ENCODE assay signal across 15 cellular contexts in the genomic region with DNA sequence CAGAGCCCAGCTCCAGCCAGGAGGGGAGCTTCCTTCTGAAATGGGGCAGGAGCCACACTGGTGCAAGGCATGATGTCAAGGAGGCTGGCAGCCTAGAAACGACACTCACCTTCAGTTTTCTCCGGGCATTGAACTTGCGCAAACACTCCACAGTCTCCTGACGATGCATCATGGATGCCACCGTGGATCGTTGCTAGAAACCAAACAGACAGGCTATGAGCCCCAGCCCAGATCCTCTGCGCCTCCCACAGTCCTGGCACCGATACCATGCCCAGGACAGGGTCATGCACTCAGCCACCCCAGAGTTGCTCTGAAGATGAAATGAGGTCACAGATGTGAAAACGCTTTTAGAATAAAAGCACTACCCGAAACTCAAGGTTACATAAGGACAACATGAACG. TPM values are rescaled to one million over a fixed set of nuclear protein-coding genes. Genes with fewer than 3 reads are reported as not detected.
DNase-seq lines count a peak whose midpoint lies in the region; ATAC-seq and TF ChIP-seq lines count a peak whose summit lies in the region.
"Had no signal": no experiment of that assay in that cellular context is flagged by ENCODE, and none has a peak within 500 bp of the region (broad histone marks: within the 10 kb centered on the region; RNA-seq: fewer than 3 reads in every experiment).

No MANE protein-coding gene starts in this region.

- DNase-seq in RWPE1 (ENCODE audit: low spot score) (no peak), neural progenitor cell (ENCODE audit: low spot score) (no peak), esophagus squamous epithelium (lab: John Stamatoyannopoulos, UW) (no peak), occipital lobe (lab: John Stamatoyannopoulos, UW) (no peak), left cardiac atrium (no peak), A172 (ENCODE audit: low spot score) (no peak)
- DNase-seq: AML-193; C1 segment of cervical spinal cord; CD4-positive, alpha-beta memory T cell; DMS79; GOT3; H9 had no signal

- H3K9me3 Mint-ChIP-seq in neural progenitor cell = no peaks in the 10 kb centered on the region
- H3K9me3 Mint-ChIP-seq: CD4-positive, alpha-beta memory T cell; H9; IgD-negative memory B cell had no signal

- H3K4me3 ChIP-seq in endocrine pancreas (ENCODE audit: control insufficient read depth, insufficient read depth, low read length) (no peak overlapping the region), neural progenitor cell (no peak overlapping the region), esophagus squamous epithelium (no peak overlapping the region)
- H3K4me3 ChIP-seq: GM12878 had no signal

- no peak for ATAC-seq in left cardiac atrium
- ATAC-seq: GM12878 had no signal

- peaks cover 7% of the 10 kb centered on the region for H3K4me1 Mint-ChIP-seq in neural progenitor cell
- H3K4me1 Mint-ChIP-seq: CD4-positive, alpha-beta memory T cell; IgD-negative memory B cell had no signal

- peaks cover 5% of the 10 kb centered on the region for H3K27me3 Mint-ChIP-seq in neural progenitor cell (ENCODE audit: insufficient read depth, low read depth)
- H3K27me3 Mint-ChIP-seq: CD4-positive, alpha-beta memory T cell; IgD-negative memory B cell had no signal

- H3K27ac ChIP-seq in RWPE1 = peak overlapping the region; percentile 39
- H3K27ac ChIP-seq in neural progenitor cell = no peak overlapping the region
- H3K27ac ChIP-seq in esophagus squamous epithelium = no peak overlapping the region

- no peak overlapping the region for H3K4me3 Mint-ChIP-seq in neural progenitor cell
- H3K4me3 Mint-ChIP-seq: CD4-positive, alpha-beta memory T cell; H9; IgD-negative memory B cell had no signal

- 86 to 93% methylated on average over 4 to 11 of the region's 11 CpGs for WGBS in esophagus squamous epithelium, 2 donors

- no peak for TF ChIP-seq CTCF in RWPE1 (conservative IDR thresholded peaks at IDR 0.05; ENCODE audit: low read depth)
- no peak for TF ChIP-seq CTCF in neural progenitor cell (IDR thresholded peaks at IDR 0.05)
- no peak for TF ChIP-seq CTCF in esophagus squamous epithelium (IDR thresholded peaks at IDR 0.05)

- no peak overlapping the region for H2AFZ ChIP-seq in neural progenitor cell (replicated peaks)

- H3K36me3 Mint-ChIP-seq in neural progenitor cell = peaks cover 21% of the 10 kb centered on the region

- POLR2A ChIA-PET in RWPE1 (lab: Yijun Ruan, JAX; ENCODE audit: low non-redundant PET) = interaction anchor here (0.5 kb wide), 1 partner anchor 247 kb away, joined by 4 read pairs; no protein-coding TSS in a partner anchor

- intact Hi-C loops in esophagus squamous epithelium (cut with DNase I) = no loop called here
- intact Hi-C loops in left cardiac atrium (cut with DNase I) = no loop called here

- no peak for TF ChIP-seq POLR2A in esophagus squamous epithelium (IDR thresholded peaks at IDR 0.05)

- no peak overlapping the region for H3K4me2 ChIP-seq in neural progenitor cell

- no peak overlapping the region for H3K27ac Mint-ChIP-seq in neural progenitor cell

- H3K9me3 ChIP-seq in endocrine pancreas (ENCODE audit: control insufficient read depth, low read length) (no peaks in the 10 kb centered on the region), neural progenitor cell (ENCODE audit: low read depth) (no peaks in the 10 kb centered on the region), esophagus squamous epithelium (no peaks in the 10 kb centered on the region)

- H3K4me1 ChIP-seq in endocrine pancreas (ENCODE audit: control insufficient read depth, insufficient read depth, low read length) (no peaks in the 10 kb centered on the region), neural progenitor cell (peaks cover 19% of the 10 kb centered on the region), esophagus squamous epithelium (peaks cover 0 to 11% (median 0%) of the 10 kb centered on the region in 3 donors)

- H3K9ac ChIP-seq in endocrine pancreas (ENCODE audit: control insufficient read depth, insufficient read depth, low read length) (peak overlapping the region; percentile 41), neural progenitor cell (peak overlapping the region; percentile 35)

- H4K20me1 ChIP-seq in neural progenitor cell (ENCODE audit: low read depth) = peaks cover 10% of the 10 kb centered on the region

- no peaks in the 10 kb centered on the region for H3K27me3 ChIP-seq in endocrine pancreas (ENCODE audit: control insufficient read depth, insufficient read depth, low read length)
- H3K27me3 ChIP-seq in neural progenitor cell = no peaks in the 10 kb centered on the region
- no peaks in the 10 kb centered on the region for H3K27me3 ChIP-seq in esophagus squamous epithelium

- H3K79me2 ChIP-seq in neural progenitor cell (ENCODE audit: low read depth) = no peaks in the 10 kb centered on the region

- CTCF ChIA-PET in RWPE1 (lab: Yijun Ruan, JAX) = interaction anchor here (0.6 to 0.7 kb wide), 3 partner anchors 77 to 381 kb away, joined by 3 to 4 read pairs (median 3); no protein-coding TSS in a partner anchor

- H3K36me3 ChIP-seq in endocrine pancreas (ENCODE audit: control insufficient read depth, insufficient read depth, low read length) (no peaks in the 10 kb centered on the region), neural progenitor cell (no peaks in the 10 kb centered on the region), esophagus squamous epithelium (peaks cover 28 to 100% (median 53%) of the 10 kb centered on the region in 3 donors)

- H3F3A ChIP-seq in neural progenitor cell (ENCODE audit: low read depth) = peaks cover 21% of the 10 kb centered on the region

RNA-seq across cellular contexts. Expression of a gene that starts 31.0 kb away (rescaled TPM):
- total RNA-seq in neural progenitor cell (ENCODE audit: low replicate concordance) = 12.4 and 32.1 TPM in 2 replicates
- 10 to 100 TPM; 20.6 to 30.3 (median 22.3) TPM for total RNA-seq in esophagus squamous epithelium
- 8.1 TPM for total RNA-seq in occipital lobe
- 10 to 100 TPM; 14.1 to 20.2 TPM for total RNA-seq in left cardiac atrium
- 12.2 and 13.5 TPM in 2 replicates for total RNA-seq in A172 (2014; rRNA removed; shearing (Covaris generic))

RNA-seq across cellular contexts. Expression of a gene that starts 32.0 kb away (rescaled TPM):
- 35.0 and 36.6 TPM in 2 replicates for total RNA-seq in neural progenitor cell (ENCODE audit: low replicate concordance)
- 10 to 100 TPM; 15.5 to 37.0 (median 28.6) TPM for total RNA-seq in esophagus squamous epithelium
- total RNA-seq in occipital lobe = 64.1 TPM
- total RNA-seq in left cardiac atrium = 10 to 100 TPM; 12.0 to 12.4 TPM
- 36.6 and 38.5 TPM in 2 replicates for total RNA-seq in A172 (2014; rRNA removed; shearing (Covaris generic))

RNA-seq across cellular contexts. Expression of a gene that starts 56.9 kb away (rescaled TPM):
- total RNA-seq in neural progenitor cell (ENCODE audit: low replicate concordance) (30.5 and 38.1 TPM in 2 replicates), esophagus squamous epithelium (100 to 1,000 TPM in 1 of 4 donors, 10 to 100 TPM in 3; 33.3 to 116 (median 83.9) TPM), occipital lobe (30.7 TPM), left cardiac atrium (10 to 100 TPM; 50.7 to 61.6 TPM)
- 32.3 and 47.9 TPM in 2 replicates for total RNA-seq in A172 (2014; rRNA removed; shearing (Covaris generic))
